In genomic region chr5:53076014-53076413, GRCh38 we compare ENCODE assay signal across 2 cellular contexts.
TF ChIP-seq lines count a peak whose summit lies in the region.

No MANE protein-coding gene starts in this region.

TF ChIP-seq in HepG2, 621 proteins besides CTCF, POLR2A, EP300 and RAD21 (continues in another document):
- TF ChIP-seq TCF7 (IDR thresholded peaks at IDR 0.05; ENCODE audit: low read depth) = no peak
- TF ChIP-seq HOXD1 (CRISPR knock-in tag; IDR thresholded peaks at IDR 0.05) = no peak
- TF ChIP-seq ZBED4 (CRISPR knock-in tag; IDR thresholded peaks at IDR 0.05; ENCODE audit: borderline replicate concordance) = no peak
- TF ChIP-seq ARID4A (CRISPR knock-in tag; IDR thresholded peaks at IDR 0.05; ENCODE audit: borderline replicate concordance) = no peak
- TF ChIP-seq ZBTB2 (CRISPR knock-in tag; IDR thresholded peaks at IDR 0.05; ENCODE audit: low read depth) = no peak
- no peak for TF ChIP-seq TBP (CRISPR knock-in tag; IDR thresholded peaks at IDR 0.05)
- TF ChIP-seq RNF219 (CRISPR knock-in tag; IDR thresholded peaks at IDR 0.05) = no peak
- TF ChIP-seq MYPOP (CRISPR knock-in tag; IDR thresholded peaks at IDR 0.05) = no peak
- TF ChIP-seq GTF2F1 (IDR thresholded peaks at IDR 0.05; ENCODE audit: low read length) = no peak
- no peak for TF ChIP-seq ASH2L (IDR thresholded peaks at IDR 0.05; ENCODE audit: insufficient read length, low read depth, low read length)
- TF ChIP-seq ATAD3A (CRISPR knock-in tag; IDR thresholded peaks at IDR 0.05) = no peak
- no peak for TF ChIP-seq SMAD9 (CRISPR knock-in tag; IDR thresholded peaks at IDR 0.05)
- TF ChIP-seq ZNF33B (CRISPR knock-in tag; IDR thresholded peaks at IDR 0.05) = no peak

TF ChIP-seq in HEK293T, 16 proteins besides CTCF, POLR2A, EP300 and RAD21:
- TF ChIP-seq SP1 (IDR thresholded peaks at IDR 0.05) = no peak
- TF ChIP-seq HDGF (IDR thresholded peaks at IDR 0.05; ENCODE audit: borderline replicate concordance) = no peak
- no peak for TF ChIP-seq FOXA1 (IDR thresholded peaks at IDR 0.05)
- no peak for TF ChIP-seq L3MBTL2 (conservative IDR thresholded peaks at IDR 0.05)
- TF ChIP-seq PKNOX1 (IDR thresholded peaks at IDR 0.05) = no peak
- no peak for TF ChIP-seq FOXM1 (IDR thresholded peaks at IDR 0.05; ENCODE audit: borderline replicate concordance)
- TF ChIP-seq NFRKB (IDR thresholded peaks at IDR 0.05) = no peak
- TF ChIP-seq CTBP1 (IDR thresholded peaks at IDR 0.05; ENCODE audit: borderline replicate concordance) = no peak
- TF ChIP-seq ELF4 (IDR thresholded peaks at IDR 0.05) = no peak
- TF ChIP-seq BHLHE40 (IDR thresholded peaks at IDR 0.05; ENCODE audit: borderline replicate concordance) = no peak
- no peak for TF ChIP-seq LEF1 (IDR thresholded peaks at IDR 0.05; ENCODE audit: borderline replicate concordance)
- no peak for TF ChIP-seq SUZ12 (IDR thresholded peaks at IDR 0.05)
- no peak for TF ChIP-seq TARDBP (IDR thresholded peaks at IDR 0.05)
- TF ChIP-seq FOXK2 (IDR thresholded peaks at IDR 0.05) = no peak
